ENCODE assay signal across 9 cellular contexts in the genomic region with DNA sequence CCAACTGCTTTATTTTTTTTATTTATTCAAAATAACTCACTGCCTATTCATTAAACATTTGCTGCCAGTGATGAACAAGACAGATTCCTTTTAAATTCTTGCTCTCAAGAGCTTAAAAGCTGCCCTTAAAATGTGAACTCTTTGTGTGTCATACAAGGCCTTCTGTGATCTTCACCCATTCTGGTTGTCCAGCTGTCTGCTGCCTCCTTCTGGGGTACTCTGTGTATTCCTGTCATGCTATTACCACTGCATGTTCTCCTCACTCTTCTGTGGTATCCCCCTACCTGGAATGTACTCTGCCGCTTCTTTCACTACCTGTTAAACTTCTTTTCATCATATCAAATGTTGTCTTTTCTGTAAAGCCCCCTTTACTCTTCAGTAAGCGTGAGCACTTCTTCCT.
A peak's percentile ranks its signal among the peaks of the same experiment; 100 is the strongest.
DNase-seq lines count a peak whose midpoint lies in the region; ATAC-seq and TF ChIP-seq lines count a peak whose summit lies in the region.
"Had no signal": no experiment of that assay in that cellular context is flagged by ENCODE, and none has a peak within 500 bp of the region (broad histone marks: within the 10 kb centered on the region; RNA-seq: fewer than 3 reads in every experiment).

No MANE protein-coding gene starts in this region.

- H3K27ac ChIP-seq in WERI-Rb-1 (no peak overlapping the region), aorta (ENCODE audit: low read depth in 1 of 2, low read length in 2 of 2) (peak overlapping the region; percentile 33 to 76)

- intact Hi-C loops in Right ventricle myocardium superior (cut with DNase I), result no loop called here
- intact Hi-C loops in cardiac septum (cut with DNase I), result loop anchor here (2.0 kb wide), 1 partner anchor 90 kb away; no protein-coding TSS in a partner anchor
- intact Hi-C loops in aorta (cut with DNase I), result no loop called here

- H3K4me3 ChIP-seq in WERI-Rb-1 (ENCODE audit: low read depth, low read length) (no peak overlapping the region), aorta (ENCODE audit: low read length in 2 of 2) (no peak overlapping the region)
- H3K4me3 ChIP-seq: skin epidermis had no signal

- H3K27me3 ChIP-seq in WERI-Rb-1 (ENCODE audit: insufficient read depth, low read depth, severe bottlenecking) (no peaks in the 10 kb centered on the region), aorta (ENCODE audit: control insufficient read depth in 1 of 2, insufficient read depth in 2 of 2, low read length in 1 of 2) (no peaks in the 10 kb centered on the region)

- 93% methylated on average over 2 of the region's 2 CpGs for WGBS in aorta, 2 donors

- peaks cover 21% of the 10 kb centered on the region for H3K36me3 ChIP-seq in WERI-Rb-1
- no peaks in the 10 kb centered on the region for H3K36me3 ChIP-seq in aorta (ENCODE audit: control insufficient read depth in 1 of 2, insufficient read depth in 2 of 2, low read length in 1 of 2)

- peak; percentile 39; the same call in 1 of the 2 replicates for TF ChIP-seq CTCF in WERI-Rb-1 (IDR thresholded peaks at IDR 0.05; ENCODE audit: low read depth, low read length)

- H3K9me3 ChIP-seq in WERI-Rb-1 (ENCODE audit: severe bottlenecking) (no peaks in the 10 kb centered on the region), aorta (ENCODE audit: control insufficient read depth, low read length) (no peaks in the 10 kb centered on the region)

- DNase-seq in Right ventricle myocardium superior (no peak), cardiac septum (ENCODE audit: low spot score) (no peak), WERI-Rb-1 (peak; percentile 10), iPS-NIHi11 (ENCODE audit: low spot score) (peak; percentile 20), aorta (no peak), activated T-cell treated with anti-CD3 and anti-CD28 coated beads for 4 hours (no peak), DMS79 treated with DMSO at 0.1 percent for 48 hours (lab: John Stamatoyannopoulos, UW) (no peak)

- peaks cover 1 to 8% of the 10 kb centered on the region in 2 donors for H3K4me1 ChIP-seq in aorta (ENCODE audit: control insufficient read depth in 1 of 2, insufficient read depth in 2 of 2, low read length in 2 of 2)

- peak; percentile 62 for ATAC-seq in Right ventricle myocardium superior (ENCODE audit: poor library complexity)
- ATAC-seq in aorta (ENCODE audit: low FRiP score), result no peak
- no peak for ATAC-seq in HG02763 (IDR thresholded peaks at IDR 0.05; ENCODE audit: unreplicated experiment)

Comparison
In these comparisons a context has a peak if more than half of its experiments do, and no peak if none do; other contexts are left out.
1. DNase-seq: peak in WERI-Rb-1 (single experiment) and iPS-NIHi11 (single experiment); none in Right ventricle myocardium superior (single experiment), cardiac septum (single experiment), aorta (0 of 2), activated T-cell treated with anti-CD3 and anti-CD28 coated beads for 4 hours (single experiment) and DMS79 treated with DMSO at 0.1 percent for 48 hours (single experiment).